Comparison of ENCODE assay signal across 8 cellular contexts in the genomic region with DNA sequence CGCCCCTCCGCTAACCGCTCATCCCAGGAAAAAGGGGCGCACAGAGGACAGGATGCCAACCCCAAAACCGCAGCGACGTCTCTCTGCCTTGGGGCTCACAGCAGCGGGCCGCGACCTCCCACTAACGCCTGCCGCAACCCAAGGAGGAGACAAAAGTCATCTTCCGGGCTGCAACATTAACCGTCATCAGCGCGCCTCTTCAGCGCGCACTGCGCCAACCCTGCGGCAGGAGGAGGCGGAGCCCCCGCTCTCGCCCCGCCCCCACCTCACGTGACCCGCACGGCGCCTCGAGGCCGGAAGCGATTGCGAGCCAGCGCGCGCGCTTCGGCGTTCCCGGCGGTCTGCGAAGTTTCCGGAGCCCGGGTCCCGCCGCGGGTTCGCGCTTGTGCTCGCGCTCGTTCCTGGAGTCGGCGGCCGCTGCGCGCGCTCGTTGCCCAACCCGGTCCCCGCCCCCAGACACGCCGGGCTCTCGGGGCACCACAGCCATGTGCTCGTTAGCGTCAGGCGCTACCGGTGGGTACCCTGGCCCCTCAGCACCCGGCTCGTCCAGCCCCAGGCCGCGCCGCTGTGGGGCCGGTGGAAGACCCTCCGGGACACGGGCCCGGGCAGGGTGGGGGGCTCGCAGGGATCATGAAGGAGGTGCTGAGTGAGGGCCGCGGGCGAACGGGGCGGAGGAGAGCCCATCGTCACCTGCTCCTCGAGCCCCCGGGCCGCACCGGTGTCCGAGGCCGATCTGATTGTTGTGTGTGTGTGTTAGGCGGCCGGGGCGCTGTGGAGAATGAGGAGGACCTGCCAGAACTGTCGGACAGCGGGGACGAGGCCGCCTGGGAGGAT. TPM values are rescaled to one million over a fixed set of nuclear protein-coding genes. Genes with fewer than 3 reads are reported as not detected.
A peak's percentile ranks its signal among the peaks of the same experiment; 100 is the strongest.
DNase-seq lines count a peak whose midpoint lies in the region; ATAC-seq and TF ChIP-seq lines count a peak whose summit lies in the region.

A gene (plus strand): TSS at position 455 of the 834 bp plus-strand sequence. CDS start 31 bp downstream, at position 486.

- H3K4me1 Mint-ChIP-seq in activated CD4-positive, alpha-beta T cell treated with anti-CD3 and anti-CD28 coated beads for 36 hours: peaks cover 27% of the 10 kb centered on the region
- peaks cover 25% of the 10 kb centered on the region for H3K4me1 Mint-ChIP-seq in chondrocyte (ENCODE audit: low read depth)

- peak within 1 kb of the TSS; percentile 95 for H3K9ac ChIP-seq in BLaER1

- H3K4me3 Mint-ChIP-seq in activated CD4-positive, alpha-beta T cell treated with anti-CD3 and anti-CD28 coated beads for 36 hours: peak within 1 kb of the TSS; percentile 98
- peak within 1 kb of the TSS; percentile 95 for H3K4me3 Mint-ChIP-seq in chondrocyte (ENCODE audit: unreplicated experiment)

- DNase-seq in NCI-H524 (lab: John Stamatoyannopoulos, UW) (peak; percentile 84 to 93), chondrocyte (ENCODE audit: low spot score) (peak; percentile 96), kidney glomerular epithelial cell (lab: John Stamatoyannopoulos, UW) (peak; percentile 84)
- DNase-seq in activated CD4-positive, alpha-beta T cell treated with anti-CD3 and anti-CD28 coated beads for 36 hours: peak; percentile 98
- peak; percentile 91 to 94 for DNase-seq in stimulated activated CD4-positive, alpha-beta T cell treated with anti-CD3 and anti-CD28 coated beads, Interleukin-15, amount 100 ng/mL, for 48 hours (ENCODE audit: low read depth in 2 of 2)

- POLR2A ChIA-PET in activated CD4-positive, alpha-beta T cell treated with anti-CD3 and anti-CD28 coated beads for 36 hours (lab: Charles Lee): interaction anchor here (0.6 kb wide), 1 partner anchor 22 kb away, joined by 3 read pairs; no protein-coding TSS in a partner anchor

- CTCF ChIA-PET in activated CD4-positive, alpha-beta T cell treated with anti-CD3 and anti-CD28 coated beads for 36 hours (lab: Charles Lee): interaction anchor here (1.1 to 1.7 kb wide), 2 partner anchors 10 to 15 kb away, joined by 9 read pairs; no protein-coding TSS in a partner anchor

- no peaks in the 10 kb centered on the region for H4K20me1 ChIP-seq in BLaER1

- H3K4me3 ChIP-seq in BLaER1: peak within 1 kb of the TSS; percentile 87

- no peaks in the 10 kb centered on the region for H3K9me3 ChIP-seq in BLaER1

- TF ChIP-seq CTCF in chondrocyte (IDR thresholded peaks at IDR 0.05): peak; percentile 99

- peaks cover 20% of the 10 kb centered on the region for H3K4me1 ChIP-seq in BLaER1

- peak within 1 kb of the TSS; percentile 99 for H3K27ac Mint-ChIP-seq in activated CD4-positive, alpha-beta T cell treated with anti-CD3 and anti-CD28 coated beads for 36 hours
- peak within 1 kb of the TSS; percentile 100 for H3K27ac Mint-ChIP-seq in chondrocyte (ENCODE audit: unreplicated experiment)

- H3K27ac ChIP-seq in BLaER1: peak within 1 kb of the TSS; percentile 95

- peak within 1 kb of the TSS; percentile 87 for H3K4me2 ChIP-seq in BLaER1

- ATAC-seq in GM19324 (IDR thresholded peaks at IDR 0.05; ENCODE audit: low FRiP score, unreplicated experiment): peak; percentile 90
- peak; percentile 72 for ATAC-seq in HG03460 (IDR thresholded peaks at IDR 0.05; ENCODE audit: unreplicated experiment)
- ATAC-seq in activated CD4-positive, alpha-beta T cell treated with anti-CD3 and anti-CD28 coated beads for 36 hours: peak; percentile 90

- intact Hi-C loops in activated CD4-positive, alpha-beta T cell treated with anti-CD3 and anti-CD28 coated beads for 36 hours (cut with DNase I, micrococcal nuclease): loop anchor here (1.0 to 2.0 kb wide), 5 partner anchors 9 to 1146 kb away; a partner anchor contains a TSS

- no peaks in the 10 kb centered on the region for H3K27me3 ChIP-seq in BLaER1

- H3K36me3 ChIP-seq in BLaER1: peaks cover 19% of the 10 kb centered on the region

- H3K27me3 Mint-ChIP-seq in activated CD4-positive, alpha-beta T cell treated with anti-CD3 and anti-CD28 coated beads for 36 hours: no peaks in the 10 kb centered on the region
- H3K27me3 Mint-ChIP-seq in chondrocyte (ENCODE audit: low read depth): no peaks in the 10 kb centered on the region

- H3K9me3 Mint-ChIP-seq in activated CD4-positive, alpha-beta T cell treated with anti-CD3 and anti-CD28 coated beads for 36 hours (ENCODE audit: low read depth): no peaks in the 10 kb centered on the region
- H3K9me3 Mint-ChIP-seq in chondrocyte (ENCODE audit: low read depth): no peaks in the 10 kb centered on the region

- peaks cover 23% of the 10 kb centered on the region for H3K36me3 Mint-ChIP-seq in activated CD4-positive, alpha-beta T cell treated with anti-CD3 and anti-CD28 coated beads for 36 hours (ENCODE audit: low read depth)
- no peaks in the 10 kb centered on the region for H3K36me3 Mint-ChIP-seq in chondrocyte (ENCODE audit: low read depth)

RNA-seq across cellular contexts. Expression of the gene that starts here (rescaled TPM):
- 10 to 100 TPM; 36.5 to 39.0 TPM for total RNA-seq in activated CD4-positive, alpha-beta T cell treated with anti-CD3 and anti-CD28 coated beads for 36 hours
- total RNA-seq in chondrocyte: 9.1 to 16.8 TPM (median 10.6 TPM) in 3 replicates

Comparison
In these comparisons a context has a peak if more than half of its experiments do, and no peak if none do; other contexts are left out.
1. Peak in every context shown above with its lines: DNase-seq, ATAC-seq, H3K4me3 ChIP-seq and H3K27ac ChIP-seq.